In genomic region chr15:39717134-39717533, GRCh38 we compare ENCODE assay signal across 19 cellular contexts.
"Had no signal": no experiment of that assay in that cellular context is flagged by ENCODE, and none has a peak within 500 bp of the region (broad histone marks: within the 10 kb centered on the region; RNA-seq: fewer than 3 reads in every experiment).

No MANE protein-coding gene starts in this region.

- DNase-seq: dorsolateral prefrontal cortex; effector CD4-positive, alpha-beta T cell; hypothalamus; left ventricle myocardium superior; lower lobe of right lung; small intestine; stimulated activated CD4-positive, alpha-beta T cell treated with anti-CD3 and anti-CD28 coated beads, Interleukin-15, amount 100 ng/mL, for 24 hours; stimulated activated CD4-positive, alpha-beta T cell treated with anti-CD3 and anti-CD28 coated beads, Interleukin-2, amount 100 ng/mL, for 48 hours; stimulated activated naive B cell treated with anti-CD40 and anti-IgM and Interleukin-4, amounts not matched to agents 10 μg/mL and 1 μg/mL and 100 μg/mL, for 72 hours; upper lobe of left lung had no signal

- FAIRE-seq: colon, frontal cortex, keratinocyte, small intestine, urothelium cell line had no signal

- H3K4me3 ChIP-seq: dorsolateral prefrontal cortex, lower lobe of right lung, neural progenitor cell, prostate gland, right atrium auricular region, thoracic aorta, tibial nerve, upper lobe of left lung had no signal

- H3K9ac ChIP-seq: neural progenitor cell had no signal

- ATAC-seq: left ventricle myocardium superior; lower lobe of right lung; stimulated activated naive B cell treated with anti-CD40 and anti-IgM and Interleukin-4, amounts not matched to agents 10 μg/mL and 1 μg/mL and 100 μg/mL, for 72 hours had no signal

- H2AFZ ChIP-seq: neural progenitor cell had no signal

- H3K27ac ChIP-seq: dorsolateral prefrontal cortex, lower lobe of right lung, neural progenitor cell, prostate gland, right atrium auricular region, thoracic aorta, tibial nerve, upper lobe of left lung had no signal

- H3K9me3 ChIP-seq: lower lobe of right lung, prostate gland, right atrium auricular region, thoracic aorta, tibial nerve, upper lobe of left lung had no signal

- H3K4me1 ChIP-seq: lower lobe of right lung, neural progenitor cell, prostate gland, right atrium auricular region, tibial nerve, upper lobe of left lung had no signal

- H3K27me3 ChIP-seq: dorsolateral prefrontal cortex, neural progenitor cell, right atrium auricular region, tibial nerve, upper lobe of left lung had no signal

- H3K4me2 ChIP-seq: neural progenitor cell had no signal

- H3K36me3 ChIP-seq: lower lobe of right lung, neural progenitor cell, prostate gland, right atrium auricular region, thoracic aorta, tibial nerve, upper lobe of left lung had no signal
